In the genomic region with DNA sequence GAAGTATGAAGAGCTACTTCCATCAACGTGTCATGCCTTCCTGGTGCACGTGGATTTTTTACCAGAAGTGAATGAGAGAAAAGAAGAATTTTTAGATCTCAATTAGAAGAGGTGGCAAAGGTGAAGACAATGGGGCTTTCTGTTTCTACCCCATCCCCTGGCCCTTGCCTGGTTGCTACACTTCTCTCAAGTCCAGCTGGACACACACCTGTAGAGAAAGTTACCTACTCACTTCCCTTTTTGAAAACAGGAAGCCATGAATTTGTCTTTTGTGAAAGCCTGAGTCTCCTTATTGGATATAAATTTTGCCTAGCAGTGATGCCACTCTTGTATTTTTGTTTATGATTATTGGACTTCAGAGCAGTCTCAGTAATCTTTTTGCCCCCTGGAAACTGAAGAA, we compare ENCODE assay signal across 1 cellular context.
TF ChIP-seq lines count a peak whose summit lies in the region.

No MANE protein-coding gene starts in this region.

TF ChIP-seq in IMR-90, 13 proteins besides CTCF, POLR2A, EP300 and RAD21:
- TF ChIP-seq SMC3 (IDR thresholded peaks at IDR 0.05; ENCODE audit: low read depth, low read length) (no peak), RCOR1 (IDR thresholded peaks at IDR 0.05; ENCODE audit: insufficient replicate concordance, low read length) (no peak)
